ENCODE assay signal across 23 cellular contexts in genomic region chr2:55144922-55145820, GRCh38.
"Had no signal": no experiment of that assay in that cellular context is flagged by ENCODE, and none has a peak within 500 bp of the region (broad histone marks: within the 10 kb centered on the region; RNA-seq: fewer than 3 reads in every experiment).

No MANE protein-coding gene starts in this region.

- DNase-seq: activated CD4-positive, alpha-beta T cell treated with anti-CD3 and anti-CD28 coated beads, Interleukin-2, amount 10 ng/mL, durations not matched to agents 7 days and 5 days; activated CD4-positive, CD25-positive, alpha-beta regulatory T cell treated with anti-CD3 and anti-CD28 coated beads, Interleukin-2, amount 50 U/mL, for 72 hours; activated CD8-positive, alpha-beta T cell treated with anti-CD3 and anti-CD28 coated beads, Interleukin-2, amount 10 ng/mL, durations not matched to agents 7 days and 5 days; activated naive CD4-positive, alpha-beta T cell treated with Interleukin-2 at 50 U/mL for 16 hours; activated naive CD8-positive, alpha-beta T cell treated with anti-CD3 and anti-CD28 coated beads for 36 hours; activated T-cell treated with anti-CD3 and anti-CD28 coated beads, Interleukin-2, amount 50 U/mL, for 1 hour; colonic mucosa; dorsolateral prefrontal cortex; foreskin fibroblast; heart right ventricle; kidney; naive B cell; occipital lobe; stimulated activated CD4-positive, alpha-beta T cell treated with anti-CD3 and anti-CD28 coated beads, Interleukin-2, amount 100 ng/mL, for 48 hours; stimulated activated CD8-positive, alpha-beta memory T cell treated with anti-CD3 and anti-CD28 coated beads, Interleukin-4, amount 100 ng/mL, for 48 hours; stimulated activated naive B cell treated with anti-CD40 and anti-IgM and Interleukin-4, amounts not matched to agents 10 μg/mL and 1 μg/mL and 100 μg/mL, for 72 hours had no signal

- H3K27ac Mint-ChIP-seq: activated CD4-positive, alpha-beta T cell treated with anti-CD3 and anti-CD28 coated beads, Interleukin-2, amount 10 ng/mL, durations not matched to agents 7 days and 5 days; activated CD8-positive, alpha-beta T cell treated with anti-CD3 and anti-CD28 coated beads, Interleukin-2, amount 10 ng/mL, durations not matched to agents 7 days and 5 days; activated naive CD8-positive, alpha-beta T cell treated with anti-CD3 and anti-CD28 coated beads for 36 hours; activated T-helper 2 cell treated with anti-CD3 and anti-CD28 coated beads, Interferon-gamma antibody, Interleukin-2, Interleukin-4, amounts not matched to agents 10 μg/mL and 5 μg/mL and 100 μg/mL, durations not matched to agents 14 hours and 24 hours and 36 hours; naive B cell; stimulated activated naive B cell treated with anti-CD40 and anti-IgM and Interleukin-4, amounts not matched to agents 10 μg/mL and 1 μg/mL and 100 μg/mL, for 72 hours; T-helper 2 cell treated with Interferon-gamma antibody and Interleukin-4, amounts not matched to agents 5 μg/mL and 100 μg/mL, for 36 hours had no signal

- H3K27me3 ChIP-seq: colonic mucosa, dorsolateral prefrontal cortex, heart right ventricle had no signal

- H3K9me3 Mint-ChIP-seq: activated naive CD8-positive, alpha-beta T cell treated with anti-CD3 and anti-CD28 coated beads for 36 hours; activated T-helper 2 cell treated with anti-CD3 and anti-CD28 coated beads, Interferon-gamma antibody, Interleukin-2, Interleukin-4, amounts not matched to agents 10 μg/mL and 5 μg/mL and 100 μg/mL, durations not matched to agents 14 hours and 24 hours and 36 hours; stimulated activated naive B cell treated with anti-CD40 and anti-IgM and Interleukin-4, amounts not matched to agents 10 μg/mL and 1 μg/mL and 100 μg/mL, for 72 hours had no signal

- H3K4me3 ChIP-seq: colonic mucosa, dorsolateral prefrontal cortex, heart right ventricle, thoracic aorta had no signal

- H3K36me3 Mint-ChIP-seq: activated naive CD8-positive, alpha-beta T cell treated with anti-CD3 and anti-CD28 coated beads for 36 hours; naive B cell; stimulated activated naive B cell treated with anti-CD40 and anti-IgM and Interleukin-4, amounts not matched to agents 10 μg/mL and 1 μg/mL and 100 μg/mL, for 72 hours had no signal

- H3K4me1 ChIP-seq: colonic mucosa had no signal

- H3K27ac ChIP-seq: colonic mucosa, dorsolateral prefrontal cortex, heart right ventricle, thoracic aorta, VCaP had no signal

- H3K36me3 ChIP-seq: colonic mucosa, heart right ventricle, thoracic aorta had no signal

- H3K9me3 ChIP-seq: colonic mucosa, heart right ventricle, thoracic aorta had no signal

- ATAC-seq: activated CD8-positive, alpha-beta T cell treated with anti-CD3 and anti-CD28 coated beads, Interleukin-2, amount 10 ng/mL, durations not matched to agents 7 days and 5 days; heart right ventricle; left lobe of liver; sciatic nerve; SK-N-SH treated with all-trans-retinoic acid at 6 μM for 48 hours; stimulated activated naive B cell treated with anti-CD40 and anti-IgM and Interleukin-4, amounts not matched to agents 10 μg/mL and 1 μg/mL and 100 μg/mL, for 72 hours had no signal

- H3K4me3 Mint-ChIP-seq: activated CD4-positive, alpha-beta T cell treated with anti-CD3 and anti-CD28 coated beads, Interleukin-2, amount 10 ng/mL, durations not matched to agents 7 days and 5 days; activated CD8-positive, alpha-beta T cell treated with anti-CD3 and anti-CD28 coated beads, Interleukin-2, amount 10 ng/mL, durations not matched to agents 7 days and 5 days; activated naive CD8-positive, alpha-beta T cell treated with anti-CD3 and anti-CD28 coated beads for 36 hours; stimulated activated naive B cell treated with anti-CD40 and anti-IgM and Interleukin-4, amounts not matched to agents 10 μg/mL and 1 μg/mL and 100 μg/mL, for 72 hours; T-helper 2 cell treated with Interferon-gamma antibody and Interleukin-4, amounts not matched to agents 5 μg/mL and 100 μg/mL, for 36 hours had no signal

- H3K27me3 Mint-ChIP-seq: activated CD4-positive, alpha-beta T cell treated with anti-CD3 and anti-CD28 coated beads, Interleukin-2, amount 10 ng/mL, durations not matched to agents 7 days and 5 days; activated naive CD8-positive, alpha-beta T cell treated with anti-CD3 and anti-CD28 coated beads for 36 hours; stimulated activated naive B cell treated with anti-CD40 and anti-IgM and Interleukin-4, amounts not matched to agents 10 μg/mL and 1 μg/mL and 100 μg/mL, for 72 hours had no signal
